Comparison of ENCODE assay signal across 9 cellular contexts in genomic region chr10:16950686-16951681, GRCh38.
DNase-seq lines count a peak whose midpoint lies in the region; ATAC-seq and TF ChIP-seq lines count a peak whose summit lies in the region.
"Had no signal": no experiment of that assay in that cellular context is flagged by ENCODE, and none has a peak within 500 bp of the region (broad histone marks: within the 10 kb centered on the region; RNA-seq: fewer than 3 reads in every experiment).

No MANE protein-coding gene starts in this region.

- no peaks in the 10 kb centered on the region for H3K36me3 Mint-ChIP-seq in mesothelial cell of epicardium

- H3K27me3 Mint-ChIP-seq in mesothelial cell of epicardium (ENCODE audit: low read depth): no peaks in the 10 kb centered on the region
- H3K27me3 Mint-ChIP-seq: IgD-negative memory B cell had no signal

- H3K9me3 Mint-ChIP-seq in mesothelial cell of epicardium: no peaks in the 10 kb centered on the region

- no peak overlapping the region for H3K4me3 Mint-ChIP-seq in mesothelial cell of epicardium
- H3K4me3 Mint-ChIP-seq: IgD-negative memory B cell had no signal

- TF ChIP-seq CTCF in cardiac fibroblast (IDR thresholded peaks at IDR 0.05; ENCODE audit: low read depth, low read length) (no peak), mesothelial cell of epicardium (IDR thresholded peaks at IDR 0.05; ENCODE audit: unreplicated experiment) (no peak)

- no peak for ATAC-seq in GM18517 (IDR thresholded peaks at IDR 0.05; ENCODE audit: unreplicated experiment)

- H3K4me3 ChIP-seq in HUES64 (ENCODE audit: low read length): peak overlapping the region; percentile 24; the same call in 1 of the 2 replicates
- H3K4me3 ChIP-seq in cardiac fibroblast (replicated peaks in 1 of 2; ENCODE audit: low read depth in 2 of 2, low read length in 2 of 2): no peak overlapping the region

- H3K4me1 Mint-ChIP-seq in mesothelial cell of epicardium: peaks cover 33% of the 10 kb centered on the region
- H3K4me1 Mint-ChIP-seq: IgD-negative memory B cell had no signal

- H3K9ac ChIP-seq in HUES64 (ENCODE audit: low read depth, low read length): no peak overlapping the region

- H3K27me3 ChIP-seq in HUES64 (ENCODE audit: insufficient read depth, low read length): no peaks in the 10 kb centered on the region

- H3K9me3 ChIP-seq in HUES64 (ENCODE audit: insufficient read depth, low read depth, low read length): no peaks in the 10 kb centered on the region

- peaks cover 23% of the 10 kb centered on the region for H3K4me1 ChIP-seq in HUES64 (ENCODE audit: insufficient read depth, low read length)

- H3K36me3 ChIP-seq in HUES64 (ENCODE audit: insufficient read depth, low read length): no peaks in the 10 kb centered on the region

- peak overlapping the region; percentile 9 for H3K27ac ChIP-seq in HUES64 (ENCODE audit: low read depth, low read length)

- peak overlapping the region; percentile 82 for H3K27ac Mint-ChIP-seq in mesothelial cell of epicardium
- H3K27ac Mint-ChIP-seq: IgD-negative memory B cell had no signal

- DNase-seq in COLO829 (ENCODE audit: low spot score) (peak; percentile 80), cardiac fibroblast (ENCODE audit: low read depth in 2 of 2) (peak; percentile 73 to 80), mesothelial cell of epicardium (ENCODE audit: low spot score in 2 of 2, unreplicated experiment in 2 of 2) (no peak), NCI-H2081 treated with DMSO at 0.1 percent for 48 hours (lab: John Stamatoyannopoulos, UW) (no peak), NCI-H526 treated with DMSO at 0.1 percent for 48 hours (lab: John Stamatoyannopoulos, UW) (no peak), pons (ENCODE audit: low spot score) (no peak)

- 61% methylated on average over 8 of the region's 8 CpGs for WGBS in HUES64

Comparison
In these comparisons a context has a peak if more than half of its experiments do, and no peak if none do; other contexts are left out.
1. DNase-seq: peak in COLO829 (single experiment) and cardiac fibroblast (2 of 2); none in mesothelial cell of epicardium (0 of 2), NCI-H2081 treated with DMSO at 0.1 percent for 48 hours (single experiment), NCI-H526 treated with DMSO at 0.1 percent for 48 hours (single experiment) and pons (single experiment).